In the genomic region with DNA sequence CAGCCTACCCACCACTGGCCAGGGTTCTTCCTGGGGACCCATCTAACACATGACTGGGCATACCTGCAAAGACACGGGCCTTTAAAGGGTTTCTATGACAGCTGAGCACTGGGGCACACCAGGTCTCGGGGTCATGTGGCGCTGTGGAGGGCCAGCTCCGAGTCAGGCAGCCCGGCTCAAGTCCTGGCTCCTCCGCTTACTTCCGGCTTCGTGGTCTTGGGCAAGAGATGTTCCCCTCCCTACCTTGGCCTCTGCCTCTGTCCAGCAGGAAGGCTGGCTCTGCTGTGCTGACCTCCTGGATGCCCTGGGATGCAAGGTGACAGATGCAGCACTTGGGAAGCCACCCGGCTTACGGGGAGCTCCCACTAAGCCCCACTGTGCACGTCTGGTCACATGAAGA, we compare ENCODE assay signal across 1 cellular context.
TF ChIP-seq lines count a peak whose summit lies in the region.

No MANE protein-coding gene starts in this region.

TF ChIP-seq in HEK293, 187 proteins besides CTCF, POLR2A, EP300 and RAD21:
- TF ChIP-seq, protein P1, sequence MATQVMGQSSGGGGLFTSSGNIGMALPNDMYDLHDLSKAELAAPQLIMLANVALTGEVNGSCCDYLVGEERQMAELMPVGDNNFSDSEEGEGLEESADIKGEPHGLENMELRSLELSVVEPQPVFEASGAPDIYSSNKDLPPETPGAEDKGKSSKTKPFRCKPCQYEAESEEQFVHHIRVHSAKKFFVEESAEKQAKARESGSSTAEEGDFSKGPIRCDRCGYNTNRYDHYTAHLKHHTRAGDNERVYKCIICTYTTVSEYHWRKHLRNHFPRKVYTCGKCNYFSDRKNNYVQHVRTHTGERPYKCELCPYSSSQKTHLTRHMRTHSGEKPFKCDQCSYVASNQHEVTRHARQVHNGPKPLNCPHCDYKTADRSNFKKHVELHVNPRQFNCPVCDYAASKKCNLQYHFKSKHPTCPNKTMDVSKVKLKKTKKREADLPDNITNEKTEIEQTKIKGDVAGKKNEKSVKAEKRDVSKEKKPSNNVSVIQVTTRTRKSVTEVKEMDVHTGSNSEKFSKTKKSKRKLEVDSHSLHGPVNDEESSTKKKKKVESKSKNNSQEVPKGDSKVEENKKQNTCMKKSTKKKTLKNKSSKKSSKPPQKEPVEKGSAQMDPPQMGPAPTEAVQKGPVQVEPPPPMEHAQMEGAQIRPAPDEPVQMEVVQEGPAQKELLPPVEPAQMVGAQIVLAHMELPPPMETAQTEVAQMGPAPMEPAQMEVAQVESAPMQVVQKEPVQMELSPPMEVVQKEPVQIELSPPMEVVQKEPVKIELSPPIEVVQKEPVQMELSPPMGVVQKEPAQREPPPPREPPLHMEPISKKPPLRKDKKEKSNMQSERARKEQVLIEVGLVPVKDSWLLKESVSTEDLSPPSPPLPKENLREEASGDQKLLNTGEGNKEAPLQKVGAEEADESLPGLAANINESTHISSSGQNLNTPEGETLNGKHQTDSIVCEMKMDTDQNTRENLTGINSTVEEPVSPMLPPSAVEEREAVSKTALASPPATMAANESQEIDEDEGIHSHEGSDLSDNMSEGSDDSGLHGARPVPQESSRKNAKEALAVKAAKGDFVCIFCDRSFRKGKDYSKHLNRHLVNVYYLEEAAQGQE (tag by site-specific recombination; IDR thresholded peaks at IDR 0.05), result 0 out of 2 replicates have a peak, but pooled peaks have one; percentile 40
- TF ChIP-seq TCF7L2 (IDR thresholded peaks at IDR 0.05; ENCODE audit: borderline replicate concordance, low read depth, low read length), result no peak
